In genomic region chr2:145484443-145485086, GRCh38 we compare ENCODE assay signal across 11 cellular contexts.
DNase-seq lines count a peak whose midpoint lies in the region; ATAC-seq and FAIRE-seq lines count a peak whose summit lies in the region.
"Had no signal": no experiment of that assay in that cellular context is flagged by ENCODE, and none has a peak within 500 bp of the region (broad histone marks: within the 10 kb centered on the region; RNA-seq: fewer than 3 reads in every experiment).

No MANE protein-coding gene starts in this region.

- no peak overlapping the region for H3K4me3 ChIP-seq in small intestine (ENCODE audit: low read depth in 1 of 2, low read length in 2 of 2)

- no peaks in the 10 kb centered on the region for H3K36me3 ChIP-seq in small intestine (ENCODE audit: control insufficient read depth in 2 of 2, insufficient read depth in 2 of 2, low read length in 2 of 2)

- H3K9me3 ChIP-seq in small intestine (ENCODE audit: control insufficient read depth, low read depth) = no peaks in the 10 kb centered on the region

- no peaks in the 10 kb centered on the region for H3K27me3 ChIP-seq in small intestine (ENCODE audit: control insufficient read depth in 2 of 2, insufficient read depth in 2 of 2, low read length in 2 of 2)

- peak; percentile 67 for ATAC-seq in sciatic nerve
- ATAC-seq: activated T-cell treated with anti-CD3 and anti-CD28 coated beads, Interleukin-2, amount 50 U/mL, for 4 hours had no signal

- no peaks in the 10 kb centered on the region for H3K4me1 ChIP-seq in small intestine (ENCODE audit: control insufficient read depth in 2 of 2, insufficient read depth in 1 of 2, low read depth in 1 of 2, low read length in 1 of 2)

- no peak overlapping the region for H3K27ac ChIP-seq in epithelial cell of prostate
- no peak overlapping the region for H3K27ac ChIP-seq in small intestine (ENCODE audit: low read depth in 1 of 2, low read length in 1 of 2)
- H3K27ac ChIP-seq: 22Rv1 had no signal

- DNase-seq in DMS 273 (lab: John Stamatoyannopoulos, UW; ENCODE audit: unreplicated experiment) = peak; percentile 12
- no peak for DNase-seq in DMS 273 treated with DMSO at 0.1 percent for 48 hours (lab: John Stamatoyannopoulos, UW)
- DNase-seq in NOMO-1 treated with DMSO at 0.1 percent for 48 hours (lab: John Stamatoyannopoulos, UW; ENCODE audit: unreplicated experiment) = peak; percentile 42
- DNase-seq in epithelial cell of prostate (ENCODE audit: low read depth, low spot score) = peak; percentile 53
- DNase-seq in sciatic nerve (ENCODE audit: low spot score) = no peak
- DNase-seq in GOT3 (lab: John Stamatoyannopoulos, UW) = no peak
- no peak for DNase-seq in small intestine
- no peak for DNase-seq in NCI-H345 (lab: John Stamatoyannopoulos, UW)
- DNase-seq: activated T-cell treated with anti-CD3 and anti-CD28 coated beads, Interleukin-2, amount 50 U/mL, for 4 hours; NCI-H2171 treated with DMSO at 0.1 percent for 48 hours had no signal

- FAIRE-seq in small intestine (lab: Jason Lieb, UNC) = no peak

- intact Hi-C loops in sciatic nerve (cut with DNase I) = no loop called here

Comparison
In these comparisons a context has a peak if more than half of its experiments do, and no peak if none do; other contexts are left out.
1. DNase-seq: peak in DMS 273 (single experiment), NOMO-1 treated with DMSO at 0.1 percent for 48 hours (single experiment) and epithelial cell of prostate (single experiment); none in DMS 273 treated with DMSO at 0.1 percent for 48 hours (single experiment), sciatic nerve (single experiment), GOT3 (single experiment), small intestine (single experiment) and NCI-H345 (single experiment).